20 cellular contexts compared by ENCODE assay signal in the genomic region with DNA sequence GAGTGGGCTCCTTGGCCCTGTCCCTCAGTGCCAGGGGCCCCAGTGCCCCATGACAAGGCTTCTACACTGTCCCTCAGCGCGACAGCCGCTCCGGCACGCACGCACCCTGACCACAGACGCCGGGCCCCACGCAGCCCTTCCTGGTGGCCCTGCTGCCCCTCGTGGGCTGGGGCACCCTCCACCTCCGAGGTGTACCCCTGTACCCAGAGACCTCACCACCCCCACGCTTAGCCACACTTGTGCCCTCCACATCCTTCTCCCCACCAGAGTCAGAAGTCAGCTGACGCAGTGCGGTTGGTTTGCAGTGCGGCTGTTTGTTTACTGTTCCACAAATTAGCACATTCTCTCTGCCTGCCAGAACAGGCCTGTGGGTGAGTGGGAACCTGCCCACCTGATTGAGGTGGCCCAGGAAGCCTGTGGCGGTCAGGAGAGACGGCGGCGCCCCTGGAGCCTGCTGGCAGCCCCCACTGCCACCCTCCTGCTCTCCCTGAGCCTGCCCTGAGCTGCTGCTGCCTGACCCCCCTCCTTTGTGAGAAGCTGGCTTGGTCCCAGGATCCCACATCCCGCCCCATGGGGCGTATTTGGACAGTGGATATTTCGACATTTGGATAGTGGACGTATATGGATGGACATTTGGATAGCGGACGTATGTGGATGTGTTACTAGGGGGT. TPM values are rescaled to one million over a fixed set of nuclear protein-coding genes. Genes with fewer than 3 reads are reported as not detected.
DNase-seq lines count a peak whose midpoint lies in the region; ATAC-seq, FAIRE-seq and TF ChIP-seq lines count a peak whose summit lies in the region.
"Had no signal": no experiment of that assay in that cellular context is flagged by ENCODE, and none has a peak within 500 bp of the region (broad histone marks: within the 10 kb centered on the region; RNA-seq: fewer than 3 reads in every experiment).

No MANE protein-coding gene starts in this region.

- intact Hi-C loops in left cardiac atrium (cut with DNase I), result no loop called here
- intact Hi-C loops in lower lobe of right lung (cut with DNase I), result no loop called here
- intact Hi-C loops in upper lobe of right lung (cut with DNase I), result no loop called here

- no peaks in the 10 kb centered on the region for H3K4me1 ChIP-seq in right atrium auricular region
- no peaks in the 10 kb centered on the region for H3K4me1 ChIP-seq in H1 (replicated peaks in 1 of 4; ENCODE audit: control insufficient read depth in 3 of 4, insufficient read depth in 4 of 4, low read length in 3 of 4)
- no peaks in the 10 kb centered on the region for H3K4me1 ChIP-seq in lower lobe of right lung
- no peaks in the 10 kb centered on the region for H3K4me1 ChIP-seq in upper lobe of right lung
- H3K4me1 ChIP-seq in trophoblast cell (ENCODE audit: control insufficient read depth in 1 of 2, insufficient read depth in 2 of 2, low read length in 2 of 2), result no peaks in the 10 kb centered on the region

- H2BK120ac ChIP-seq in H1 (replicated peaks; ENCODE audit: low read depth, low read length) (no peak overlapping the region), trophoblast cell (ENCODE audit: insufficient read depth, low read length, poor library complexity) (no peak overlapping the region)

- peaks cover 0 to 5% of the 10 kb centered on the region in 2 experiments for H4K20me1 ChIP-seq in H1 (replicated peaks in 1 of 2; ENCODE audit: control insufficient read depth in 1 of 2, insufficient read depth in 2 of 2, low read length in 2 of 2)

- H3K79me2 ChIP-seq in H1 (ENCODE audit: control insufficient read depth in 1 of 2, insufficient read depth in 2 of 2, low read length in 2 of 2) (no peaks in the 10 kb centered on the region), trophoblast cell (ENCODE audit: control insufficient read depth, insufficient read depth, low read length, poor library complexity) (no peaks in the 10 kb centered on the region)

- H3K36me3 ChIP-seq in right atrium auricular region (peaks cover 19% of the 10 kb centered on the region), H1 (ENCODE audit: control insufficient read depth in 2 of 4, insufficient read depth in 4 of 4, low read length in 3 of 4) (peaks cover 0 to 15% (median 10%) of the 10 kb centered on the region in 4 experiments; a peak in 4 of 8 replicates), lower lobe of right lung (peaks cover 46% of the 10 kb centered on the region), upper lobe of right lung (peaks cover 37% of the 10 kb centered on the region), trophoblast cell (ENCODE audit: control insufficient read depth in 1 of 2, insufficient read depth in 2 of 2, low read length in 2 of 2) (peaks cover 20 to 35% of the 10 kb centered on the region in 2 experiments)

- H2AFZ ChIP-seq in H1 (ENCODE audit: low read length) (no peak overlapping the region), trophoblast cell (ENCODE audit: insufficient read depth, low read length, poor library complexity) (no peak overlapping the region)
- H2AFZ ChIP-seq: PC-9 had no signal

- peak; percentile 6 for DNase-seq in left cardiac atrium
- no peak for DNase-seq in right atrium auricular region (ENCODE audit: low spot score)
- no peak for DNase-seq in H1 (ENCODE audit: low read depth in 1 of 2, low spot score in 2 of 2)
- peak; percentile 24 for DNase-seq in lower lobe of right lung
- DNase-seq in upper lobe of right lung, result peak; percentile 48
- no peak for DNase-seq in NCI-H1105 treated with DMSO at 0.1 percent for 48 hours (lab: John Stamatoyannopoulos, UW)
- DNase-seq in trophoblast cell, result no peak
- DNase-seq in GOT3 (lab: John Stamatoyannopoulos, UW), result no peak
- DNase-seq: DND-41, GDM1, NCI-H1048, NCI-H146, NCI-H2107, NCI-H2227 treated with DMSO at 0.1 percent for 48 hours, NCI-H524, PC-9 had no signal

- no peak for TF ChIP-seq CTCF in right atrium auricular region (IDR thresholded peaks at IDR 0.05)
- TF ChIP-seq CTCF in H1 (IDR thresholded peaks at IDR 0.05; ENCODE audit: control extremely low read depth in 1 of 3, insufficient read depth in 1 of 3, low read depth in 1 of 3, low read length in 3 of 3), result no peak
- TF ChIP-seq CTCF in lower lobe of right lung (IDR thresholded peaks at IDR 0.05), result no peak
- TF ChIP-seq CTCF in upper lobe of right lung (IDR thresholded peaks at IDR 0.05), result no peak

- POLR2A ChIA-PET in H1 (lab: Charles Lee; ENCODE audit: partially characterized antibody), result interaction anchor here (1.4 kb wide), 1 partner anchor 13 kb away, joined by 4 read pairs; no protein-coding TSS in a partner anchor

- H3K9ac ChIP-seq in H1 (replicated peaks in 1 of 4; ENCODE audit: extremely low read depth in 1 of 4, low read depth in 3 of 4, low read length in 3 of 4) (no peak overlapping the region), trophoblast cell (ENCODE audit: low read length) (no peak overlapping the region)
- H3K9ac ChIP-seq: BLaER1 treated with 17β-estradiol and CSF1 and Interleukin-3, amounts not matched to agents 10 nM and 100 nM had no signal

- no peak for TF ChIP-seq EP300 in H1 (IDR thresholded peaks at IDR 0.05; ENCODE audit: borderline replicate concordance in 1 of 2, low read depth in 2 of 2, low read length in 2 of 2)

- no peak overlapping the region for H2BK15ac ChIP-seq in H1 (ENCODE audit: low read length)

- no peak overlapping the region for H4K5ac ChIP-seq in H1 (ENCODE audit: insufficient read length, low read depth, low read length)

- H3K4me3 ChIP-seq in right atrium auricular region (no peak overlapping the region), H1 (ENCODE audit: extremely low read depth in 1 of 4, insufficient read depth in 2 of 4, low read depth in 3 of 4, low read length in 4 of 4) (no peak overlapping the region), lower lobe of right lung (no peak overlapping the region), upper lobe of right lung (no peak overlapping the region), trophoblast cell (ENCODE audit: low read depth, low read length) (no peak overlapping the region)
- H3K4me3 ChIP-seq: BLaER1 treated with 17β-estradiol and CSF1 and Interleukin-3, amounts not matched to agents 10 nM and 100 nM; GM12878; PC-9 had no signal

- no peak for TF ChIP-seq POLR2A in H1 (IDR thresholded peaks at IDR 0.05; ENCODE audit: control extremely low read depth in 1 of 2, low read depth in 2 of 2, low read length in 2 of 2)

- H3K4ac ChIP-seq in H1 (replicated peaks; ENCODE audit: insufficient read length, low read depth, low read length) (no peak overlapping the region), trophoblast cell (ENCODE audit: low read depth, low read length) (no peak overlapping the region)

- H3K18ac ChIP-seq in H1 (ENCODE audit: extremely low read depth, low read length) (no peak overlapping the region), trophoblast cell (ENCODE audit: low read length) (no peak overlapping the region)

- H3K27me3 ChIP-seq in right atrium auricular region, result no peaks in the 10 kb centered on the region
- no peaks in the 10 kb centered on the region for H3K27me3 ChIP-seq in H1 (replicated peaks in 1 of 4; ENCODE audit: control insufficient read depth in 3 of 4, extremely low read depth in 1 of 4, insufficient read depth in 3 of 4, low read length in 3 of 4)
- H3K27me3 ChIP-seq in lower lobe of right lung (ENCODE audit: low read depth), result no peaks in the 10 kb centered on the region
- no peaks in the 10 kb centered on the region for H3K27me3 ChIP-seq in upper lobe of right lung
- H3K27me3 ChIP-seq in trophoblast cell (ENCODE audit: insufficient read depth, low read length), result no peaks in the 10 kb centered on the region
- H3K27me3 ChIP-seq: BLaER1 treated with 17β-estradiol and CSF1 and Interleukin-3, amounts not matched to agents 10 nM and 100 nM had no signal

- H2AK5ac ChIP-seq in H1 (ENCODE audit: low read depth, low read length) (no peak overlapping the region), trophoblast cell (ENCODE audit: low read length) (no peak overlapping the region)

- H4K8ac ChIP-seq in H1 (ENCODE audit: extremely low read depth, insufficient read depth, low read length) (no peak overlapping the region), trophoblast cell (ENCODE audit: low read depth, low read length) (no peak overlapping the region)

- no peak overlapping the region for H3K4me2 ChIP-seq in H1 (ENCODE audit: insufficient read depth in 1 of 2, low read depth in 2 of 2, low read length in 2 of 2)
- H3K4me2 ChIP-seq in trophoblast cell (ENCODE audit: low read length), result no peak overlapping the region
- H3K4me2 ChIP-seq: BLaER1 treated with 17β-estradiol and CSF1 and Interleukin-3, amounts not matched to agents 10 nM and 100 nM; PC-9 had no signal

- H4K12ac ChIP-seq in trophoblast cell (ENCODE audit: low read depth, low read length), result no peak overlapping the region

- H3K27ac ChIP-seq in right atrium auricular region (no peak overlapping the region), H1 (ENCODE audit: low read depth, low read length) (no peak overlapping the region), lower lobe of right lung (no peak overlapping the region), upper lobe of right lung (no peak overlapping the region), trophoblast cell (ENCODE audit: low read depth, low read length) (no peak overlapping the region)
- H3K27ac ChIP-seq: BLaER1 treated with 17β-estradiol and CSF1 and Interleukin-3, amounts not matched to agents 10 nM and 100 nM; PC-9 had no signal

- H3K9me3 ChIP-seq in right atrium auricular region (no peaks in the 10 kb centered on the region), H1 (ENCODE audit: insufficient read depth in 2 of 2, low read depth in 1 of 2, low read length in 1 of 2) (no peaks in the 10 kb centered on the region; a peak in 1 of 4 replicates), lower lobe of right lung (no peaks in the 10 kb centered on the region), upper lobe of right lung (no peaks in the 10 kb centered on the region), trophoblast cell (ENCODE audit: insufficient read depth, low read depth, low read length) (no peaks in the 10 kb centered on the region)

- no peak overlapping the region for H2BK5ac ChIP-seq in H1 (ENCODE audit: low read depth, low read length)
- H2BK5ac ChIP-seq in trophoblast cell (ENCODE audit: low read depth, low read length, poor library complexity), result no peak overlapping the region

- WGBS in H1 (ENCODE audit: extremely low coverage in 1 of 2, insufficient coverage in 1 of 2, insufficient read length in 1 of 2, insufficient replicate concordance in 2 of 2, low coverage in 1 of 2, low lambda C conversion rate in 2 of 2, missing lambda C conversion rate in 1 of 2), 2 experiments, result 95% methylated on average over 25 of the region's 25 CpGs; no CpG with 5 or more reads in 1 of the 2 experiments
- WGBS in trophoblast cell (ENCODE audit: extremely low coverage, insufficient coverage, insufficient read length), result no CpG with 5 or more reads among the region's 25 CpGs

- CTCF ChIA-PET in H1 (lab: Charles Lee; ENCODE audit: partially characterized antibody), result interaction anchor here (0.8 to 2.8 kb wide), 4 partner anchors 10 to 326 kb away, joined by 3 to 10 read pairs (median 6); no protein-coding TSS in a partner anchor

- H3K23me2 ChIP-seq in H1 (ENCODE audit: low read depth, low read length), result no peaks in the 10 kb centered on the region

- H3K79me1 ChIP-seq in H1 (ENCODE audit: low read depth, low read length), result no peaks in the 10 kb centered on the region
- H3K79me1 ChIP-seq in trophoblast cell (ENCODE audit: low read length), result no peaks in the 10 kb centered on the region

- peak overlapping the region; percentile 6 for H3K56ac ChIP-seq in H1 (replicated peaks; ENCODE audit: insufficient read length, low read depth, low read length)

- H2BK12ac ChIP-seq in H1 (ENCODE audit: low read depth, low read length) (no peak overlapping the region), trophoblast cell (ENCODE audit: low read length) (no peak overlapping the region)

- no peak overlapping the region for H2BK20ac ChIP-seq in H1 (ENCODE audit: low read length)

- no peak overlapping the region for H4K91ac ChIP-seq in H1 (replicated peaks; ENCODE audit: insufficient read length, low read length)
- no peak overlapping the region for H4K91ac ChIP-seq in trophoblast cell (ENCODE audit: low read depth, low read length)

- H3K23ac ChIP-seq in H1 (ENCODE audit: insufficient read length) (no peak overlapping the region), trophoblast cell (ENCODE audit: low read length) (no peak overlapping the region)

- FAIRE-seq in H1 (lab: Jason Lieb, UNC), result no peak
- FAIRE-seq: GM12878 had no signal

- H3K14ac ChIP-seq in H1 (ENCODE audit: insufficient read length) (no peak overlapping the region), trophoblast cell (ENCODE audit: low read length) (no peak overlapping the region)

- no peak for ATAC-seq in left cardiac atrium
- no peak for ATAC-seq in lower lobe of right lung
- ATAC-seq in upper lobe of right lung, result no peak
- ATAC-seq: GM12878 had no signal

- no peak for TF ChIP-seq RAD21 in H1 (IDR thresholded peaks at IDR 0.05 in 1 of 2, conservative IDR thresholded peaks at IDR 0.05 in 1 of 2; ENCODE audit: low read depth in 2 of 2, low read length in 2 of 2)

RNA-seq across cellular contexts. Expression of gene CDH15, which starts 38.0 kb away (rescaled TPM):
- under 1 TPM in 1 of 2 donors, not detected in 1; 0.09 TPM for total RNA-seq in left cardiac atrium
- total RNA-seq in right atrium auricular region, result not detected
- total RNA-seq in H1 (2021; fragmentation: NEBNext Ultra II Directional; extraction: Animal tissue kit (Norgen Biotek cat#: 25700)), result 0.65 and 0.82 TPM in 2 replicates
- 0.50 and 0.60 TPM in 2 replicates for polyA plus RNA-seq in H1 (2011; rRNA removed)
- 0.59 TPM for polyA plus RNA-seq in H1 (2011; cell fraction: cytosol; rRNA removed)
- polyA plus RNA-seq in H1 (2011; cell fraction: nucleus; rRNA removed), result 1.0 TPM
- polyA plus RNA-seq in H1 (2012, experiment 1 of 2), result 0.33 to 0.53 TPM (median 0.35 TPM) in 4 replicates
- 0.35 TPM for polyA plus RNA-seq in H1 (2012, experiment 2 of 2)
- 0.65 TPM for polyA plus RNA-seq in H1 (2013, experiment 1 of 2)
- polyA plus RNA-seq in H1 (2013, experiment 2 of 2), result 0.57 TPM
- polyA minus RNA-seq in H1 (2011; rRNA and poly(A)+ RNA removed), result 0.07 TPM in 1 of 2 replicates, not detected in the other
- polyA minus RNA-seq in H1 (2011; cell fraction: cytosol; rRNA and poly(A)+ RNA removed), result 0.73 TPM
- polyA minus RNA-seq in H1 (2011; cell fraction: nucleus; rRNA and poly(A)+ RNA removed), result 0.60 TPM
- 0.50 TPM for total RNA-seq in lower lobe of right lung
- total RNA-seq in upper lobe of right lung, result 0.43 TPM
- 0.07 and 0.10 TPM in 2 replicates for polyA plus RNA-seq in trophoblast cell (2013)
- total RNA-seq: A172, MCF 10A, PC-9 had no signal

RNA-seq across cellular contexts. Expression of gene ACSF3, which starts 39.9 kb away (rescaled TPM):
- total RNA-seq in left cardiac atrium (10 to 100 TPM; 14.9 to 16.2 TPM), right atrium auricular region (10 to 100 TPM; 13.4 to 15.9 TPM), lower lobe of right lung (31.7 TPM), upper lobe of right lung (32.0 TPM)
- total RNA-seq in H1 (2021; fragmentation: NEBNext Ultra II Directional; extraction: Animal tissue kit (Norgen Biotek cat#: 25700)), result 22.9 and 27.0 TPM in 2 replicates
- polyA plus RNA-seq in H1 (2011; rRNA removed), result 15.6 and 23.6 TPM in 2 replicates
- 19.6 TPM for polyA plus RNA-seq in H1 (2011; cell fraction: cytosol; rRNA removed)
- 33.2 TPM for polyA plus RNA-seq in H1 (2011; cell fraction: nucleus; rRNA removed)
- polyA plus RNA-seq in H1 (2012, experiment 1 of 2), result 12.0 to 21.9 TPM (median 18.2 TPM) in 4 replicates
- 14.4 TPM for polyA plus RNA-seq in H1 (2012, experiment 2 of 2)
- 11.6 TPM for polyA plus RNA-seq in H1 (2013, experiment 1 of 2)
- 10.5 TPM for polyA plus RNA-seq in H1 (2013, experiment 2 of 2)
- polyA minus RNA-seq in H1 (2011; rRNA and poly(A)+ RNA removed), result 10.0 and 20.1 TPM in 2 replicates
- 22.5 TPM for polyA minus RNA-seq in H1 (2011; cell fraction: cytosol; rRNA and poly(A)+ RNA removed)
- polyA minus RNA-seq in H1 (2011; cell fraction: nucleus; rRNA and poly(A)+ RNA removed), result 26.1 TPM
- polyA plus RNA-seq in trophoblast cell (2013), result 8.7 and 8.8 TPM in 2 replicates

Comparison
In these comparisons a context has a peak if more than half of its experiments do, and no peak if none do; other contexts are left out.
1. DNase-seq: peak in left cardiac atrium (single experiment), lower lobe of right lung (single experiment) and upper lobe of right lung (single experiment); none in right atrium auricular region (single experiment), H1 (0 of 2), NCI-H1105 treated with DMSO at 0.1 percent for 48 hours (single experiment), trophoblast cell (0 of 2) and GOT3 (single experiment).